ENCODE assay signal across 1 cellular context in the genomic region with DNA sequence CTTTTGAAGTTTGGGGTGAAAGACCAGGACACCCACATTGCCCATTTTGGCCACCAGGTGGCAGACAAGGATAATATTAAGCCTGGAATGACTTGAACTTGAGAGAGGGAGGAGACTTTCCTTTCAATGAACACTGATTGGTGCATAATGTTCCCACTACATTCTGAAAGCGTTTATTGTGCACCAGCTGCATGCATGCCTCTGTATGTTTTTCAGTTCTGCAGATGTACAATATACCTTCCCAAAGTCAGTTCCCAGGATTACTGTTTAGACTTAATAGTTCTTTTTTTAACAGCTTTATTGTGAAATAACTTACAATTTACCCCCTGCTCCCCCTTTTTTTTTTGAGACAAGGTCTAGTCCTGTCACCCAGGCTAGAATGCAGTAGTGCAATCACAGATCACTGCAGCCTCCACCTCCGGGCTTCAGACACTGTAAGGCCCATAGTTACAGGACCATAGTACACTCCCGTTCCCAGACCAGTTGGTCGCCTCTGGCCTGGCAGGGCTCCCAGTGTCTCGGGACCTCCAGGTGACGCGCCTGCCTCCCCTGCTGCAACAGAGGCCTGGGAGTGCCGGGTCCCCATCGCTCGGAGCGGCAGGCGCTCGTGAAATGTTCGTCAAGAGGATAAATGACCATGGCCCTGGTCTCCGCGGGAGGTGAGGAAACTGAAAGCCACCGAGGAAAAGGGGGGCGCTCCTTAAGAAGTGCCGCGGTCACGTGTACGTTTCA.
TF ChIP-seq lines count a peak whose summit lies in the region.

No MANE protein-coding gene starts in this region.

TF ChIP-seq in K562, 482 proteins besides CTCF, POLR2A, EP300 and RAD21 (continues in another document):
- TF ChIP-seq GTF2F1 (IDR thresholded peaks at IDR 0.05; ENCODE audit: low read depth, low read length) (no peak), FOSL1 (tag; conservative IDR thresholded peaks at IDR 0.05) (no peak), CEBPG (CRISPR knock-in tag; IDR thresholded peaks at IDR 0.05) (no peak), CEBPG (tag; conservative IDR thresholded peaks at IDR 0.05 in 1 of 2, IDR thresholded peaks at IDR 0.05 in 1 of 2) (peak in 1 of 2 experiments; percentile 47; a peak in 1 of 4 replicates), XRCC5 (IDR thresholded peaks at IDR 0.05; ENCODE audit: low read depth, low read length) (0 out of 2 replicates have a peak, but pooled peaks have one; percentile 14), ZNF778 (CRISPR knock-in tag; IDR thresholded peaks at IDR 0.05) (no peak), ZBTB17 (CRISPR knock-in tag; IDR thresholded peaks at IDR 0.05) (no peak), TEAD1 (CRISPR knock-in tag; IDR thresholded peaks at IDR 0.05) (peak in 1 of 2 experiments; percentile 67; a peak in 1 of 4 replicates), ELF1 (tag; IDR thresholded peaks at IDR 0.05) (no peak), RCOR1 (IDR thresholded peaks at IDR 0.05; ENCODE audit: borderline replicate concordance in 1 of 2, low read depth in 2 of 2, low read length in 2 of 2) (peak in 1 of 2 experiments; percentile 58; a peak in 1 of 4 replicates), CBX1 (IDR thresholded peaks at IDR 0.05; ENCODE audit: low read depth) (no peak), CREM (IDR thresholded peaks at IDR 0.05; ENCODE audit: low read depth) (no peak), SMC3 (conservative IDR thresholded peaks at IDR 0.05; ENCODE audit: insufficient read depth, low read depth, low read length) (peak; percentile 87), SMARCA4 (IDR thresholded peaks at IDR 0.05) (0 out of 2 replicates have a peak, but pooled peaks have one; percentile 24), CEBPB (tag; IDR thresholded peaks at IDR 0.05) (peak; percentile 72), FOXA1 (IDR thresholded peaks at IDR 0.05; ENCODE audit: borderline replicate concordance) (no peak), PCBP2 (IDR thresholded peaks at IDR 0.05; ENCODE audit: low read depth, low read length, poor library complexity, severe bottlenecking) (no peak), JUN (IDR thresholded peaks at IDR 0.05; ENCODE audit: borderline replicate concordance, low read depth, low read length) (no peak), JUN (CRISPR knock-in tag; IDR thresholded peaks at IDR 0.05; ENCODE audit: borderline replicate concordance) (0 out of 2 replicates have a peak, but pooled peaks have one; percentile 29), ZNF24 (IDR thresholded peaks at IDR 0.05) (no peak), JUND (IDR thresholded peaks at IDR 0.05; ENCODE audit: borderline replicate concordance, low read depth, low read length) (peak; percentile 53; the same call in 1 of the 2 replicates), JUND (tag; IDR thresholded peaks at IDR 0.05; ENCODE audit: borderline replicate concordance, low read depth, low read length) (no peak; the same call in 2 of the 3 replicates), NR3C1 (CRISPR knock-in tag; IDR thresholded peaks at IDR 0.05) (no peak), FOXA3 (CRISPR knock-in tag; conservative IDR thresholded peaks at IDR 0.05 in 1 of 2, IDR thresholded peaks at IDR 0.05 in 1 of 2) (peak in 1 of 2 experiments; percentile 34; a peak in 1 of 4 replicates), ZKSCAN8 (CRISPR knock-in tag; IDR thresholded peaks at IDR 0.05) (peak; percentile 98), NR2F6 (CRISPR knock-in tag; IDR thresholded peaks at IDR 0.05) (no peak), ZNF174 (CRISPR knock-in tag; IDR thresholded peaks at IDR 0.05) (no peak), CCNT2 (IDR thresholded peaks at IDR 0.05; ENCODE audit: borderline replicate concordance, extremely low read depth, insufficient read length, low read depth, low read length) (no peak)
- TF ChIP-seq, protein P1, sequence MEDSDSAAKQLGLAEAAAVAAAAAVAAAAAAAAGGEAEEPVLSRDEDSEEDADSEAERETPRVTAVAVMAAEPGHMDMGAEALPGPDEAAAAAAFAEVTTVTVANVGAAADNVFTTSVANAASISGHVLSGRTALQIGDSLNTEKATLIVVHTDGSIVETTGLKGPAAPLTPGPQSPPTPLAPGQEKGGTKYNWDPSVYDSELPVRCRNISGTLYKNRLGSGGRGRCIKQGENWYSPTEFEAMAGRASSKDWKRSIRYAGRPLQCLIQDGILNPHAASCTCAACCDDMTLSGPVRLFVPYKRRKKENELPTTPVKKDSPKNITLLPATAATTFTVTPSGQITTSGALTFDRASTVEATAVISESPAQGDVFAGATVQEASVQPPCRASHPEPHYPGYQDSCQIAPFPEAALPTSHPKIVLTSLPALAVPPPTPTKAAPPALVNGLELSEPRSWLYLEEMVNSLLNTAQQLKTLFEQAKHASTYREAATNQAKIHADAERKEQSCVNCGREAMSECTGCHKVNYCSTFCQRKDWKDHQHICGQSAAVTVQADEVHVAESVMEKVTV (CRISPR knock-in tag; IDR thresholded peaks at IDR 0.05) = peak; percentile 52; the same call in 1 of the 2 replicates
- TF ChIP-seq, protein P2, sequence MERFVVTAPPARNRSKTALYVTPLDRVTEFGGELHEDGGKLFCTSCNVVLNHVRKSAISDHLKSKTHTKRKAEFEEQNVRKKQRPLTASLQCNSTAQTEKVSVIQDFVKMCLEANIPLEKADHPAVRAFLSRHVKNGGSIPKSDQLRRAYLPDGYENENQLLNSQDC (CRISPR knock-in tag; IDR thresholded peaks at IDR 0.05) = no peak
- TF ChIP-seq, protein P3, sequence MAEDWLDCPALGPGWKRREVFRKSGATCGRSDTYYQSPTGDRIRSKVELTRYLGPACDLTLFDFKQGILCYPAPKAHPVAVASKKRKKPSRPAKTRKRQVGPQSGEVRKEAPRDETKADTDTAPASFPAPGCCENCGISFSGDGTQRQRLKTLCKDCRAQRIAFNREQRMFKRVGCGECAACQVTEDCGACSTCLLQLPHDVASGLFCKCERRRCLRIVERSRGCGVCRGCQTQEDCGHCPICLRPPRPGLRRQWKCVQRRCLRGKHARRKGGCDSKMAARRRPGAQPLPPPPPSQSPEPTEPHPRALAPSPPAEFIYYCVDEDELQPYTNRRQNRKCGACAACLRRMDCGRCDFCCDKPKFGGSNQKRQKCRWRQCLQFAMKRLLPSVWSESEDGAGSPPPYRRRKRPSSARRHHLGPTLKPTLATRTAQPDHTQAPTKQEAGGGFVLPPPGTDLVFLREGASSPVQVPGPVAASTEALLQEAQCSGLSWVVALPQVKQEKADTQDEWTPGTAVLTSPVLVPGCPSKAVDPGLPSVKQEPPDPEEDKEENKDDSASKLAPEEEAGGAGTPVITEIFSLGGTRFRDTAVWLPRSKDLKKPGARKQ (CRISPR knock-in tag; IDR thresholded peaks at IDR 0.05) = no peak
- TF ChIP-seq, protein P4, sequence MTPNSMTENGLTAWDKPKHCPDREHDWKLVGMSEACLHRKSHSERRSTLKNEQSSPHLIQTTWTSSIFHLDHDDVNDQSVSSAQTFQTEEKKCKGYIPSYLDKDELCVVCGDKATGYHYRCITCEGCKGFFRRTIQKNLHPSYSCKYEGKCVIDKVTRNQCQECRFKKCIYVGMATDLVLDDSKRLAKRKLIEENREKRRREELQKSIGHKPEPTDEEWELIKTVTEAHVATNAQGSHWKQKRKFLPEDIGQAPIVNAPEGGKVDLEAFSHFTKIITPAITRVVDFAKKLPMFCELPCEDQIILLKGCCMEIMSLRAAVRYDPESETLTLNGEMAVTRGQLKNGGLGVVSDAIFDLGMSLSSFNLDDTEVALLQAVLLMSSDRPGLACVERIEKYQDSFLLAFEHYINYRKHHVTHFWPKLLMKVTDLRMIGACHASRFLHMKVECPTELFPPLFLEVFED (CRISPR knock-in tag; conservative IDR thresholded peaks at IDR 0.05) = 0 out of 2 replicates have a peak, but pooled peaks have one; percentile 9
- TF ChIP-seq, protein P5, sequence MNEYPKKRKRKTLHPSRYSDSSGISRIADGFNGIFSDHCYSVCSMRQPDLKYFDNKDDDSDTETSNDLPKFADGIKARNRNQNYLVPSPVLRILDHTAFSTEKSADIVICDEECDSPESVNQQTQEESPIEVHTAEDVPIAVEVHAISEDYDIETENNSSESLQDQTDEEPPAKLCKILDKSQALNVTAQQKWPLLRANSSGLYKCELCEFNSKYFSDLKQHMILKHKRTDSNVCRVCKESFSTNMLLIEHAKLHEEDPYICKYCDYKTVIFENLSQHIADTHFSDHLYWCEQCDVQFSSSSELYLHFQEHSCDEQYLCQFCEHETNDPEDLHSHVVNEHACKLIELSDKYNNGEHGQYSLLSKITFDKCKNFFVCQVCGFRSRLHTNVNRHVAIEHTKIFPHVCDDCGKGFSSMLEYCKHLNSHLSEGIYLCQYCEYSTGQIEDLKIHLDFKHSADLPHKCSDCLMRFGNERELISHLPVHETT (CRISPR knock-in tag; conservative IDR thresholded peaks at IDR 0.05 in 1 of 2, IDR thresholded peaks at IDR 0.05 in 1 of 2) = no peak
- TF ChIP-seq, protein P6, sequence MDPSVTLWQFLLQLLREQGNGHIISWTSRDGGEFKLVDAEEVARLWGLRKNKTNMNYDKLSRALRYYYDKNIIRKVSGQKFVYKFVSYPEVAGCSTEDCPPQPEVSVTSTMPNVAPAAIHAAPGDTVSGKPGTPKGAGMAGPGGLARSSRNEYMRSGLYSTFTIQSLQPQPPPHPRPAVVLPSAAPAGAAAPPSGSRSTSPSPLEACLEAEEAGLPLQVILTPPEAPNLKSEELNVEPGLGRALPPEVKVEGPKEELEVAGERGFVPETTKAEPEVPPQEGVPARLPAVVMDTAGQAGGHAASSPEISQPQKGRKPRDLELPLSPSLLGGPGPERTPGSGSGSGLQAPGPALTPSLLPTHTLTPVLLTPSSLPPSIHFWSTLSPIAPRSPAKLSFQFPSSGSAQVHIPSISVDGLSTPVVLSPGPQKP (CRISPR knock-in tag; IDR thresholded peaks at IDR 0.05) = no peak
- TF ChIP-seq, protein P7, sequence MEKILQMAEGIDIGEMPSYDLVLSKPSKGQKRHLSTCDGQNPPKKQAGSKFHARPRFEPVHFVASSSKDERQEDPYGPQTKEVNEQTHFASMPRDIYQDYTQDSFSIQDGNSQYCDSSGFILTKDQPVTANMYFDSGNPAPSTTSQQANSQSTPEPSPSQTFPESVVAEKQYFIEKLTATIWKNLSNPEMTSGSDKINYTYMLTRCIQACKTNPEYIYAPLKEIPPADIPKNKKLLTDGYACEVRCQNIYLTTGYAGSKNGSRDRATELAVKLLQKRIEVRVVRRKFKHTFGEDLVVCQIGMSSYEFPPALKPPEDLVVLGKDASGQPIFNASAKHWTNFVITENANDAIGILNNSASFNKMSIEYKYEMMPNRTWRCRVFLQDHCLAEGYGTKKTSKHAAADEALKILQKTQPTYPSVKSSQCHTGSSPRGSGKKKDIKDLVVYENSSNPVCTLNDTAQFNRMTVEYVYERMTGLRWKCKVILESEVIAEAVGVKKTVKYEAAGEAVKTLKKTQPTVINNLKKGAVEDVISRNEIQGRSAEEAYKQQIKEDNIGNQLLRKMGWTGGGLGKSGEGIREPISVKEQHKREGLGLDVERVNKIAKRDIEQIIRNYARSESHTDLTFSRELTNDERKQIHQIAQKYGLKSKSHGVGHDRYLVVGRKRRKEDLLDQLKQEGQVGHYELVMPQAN (IDR thresholded peaks at IDR 0.05; ENCODE audit: borderline replicate concordance) = no peak
- TF ChIP-seq, protein P8, sequence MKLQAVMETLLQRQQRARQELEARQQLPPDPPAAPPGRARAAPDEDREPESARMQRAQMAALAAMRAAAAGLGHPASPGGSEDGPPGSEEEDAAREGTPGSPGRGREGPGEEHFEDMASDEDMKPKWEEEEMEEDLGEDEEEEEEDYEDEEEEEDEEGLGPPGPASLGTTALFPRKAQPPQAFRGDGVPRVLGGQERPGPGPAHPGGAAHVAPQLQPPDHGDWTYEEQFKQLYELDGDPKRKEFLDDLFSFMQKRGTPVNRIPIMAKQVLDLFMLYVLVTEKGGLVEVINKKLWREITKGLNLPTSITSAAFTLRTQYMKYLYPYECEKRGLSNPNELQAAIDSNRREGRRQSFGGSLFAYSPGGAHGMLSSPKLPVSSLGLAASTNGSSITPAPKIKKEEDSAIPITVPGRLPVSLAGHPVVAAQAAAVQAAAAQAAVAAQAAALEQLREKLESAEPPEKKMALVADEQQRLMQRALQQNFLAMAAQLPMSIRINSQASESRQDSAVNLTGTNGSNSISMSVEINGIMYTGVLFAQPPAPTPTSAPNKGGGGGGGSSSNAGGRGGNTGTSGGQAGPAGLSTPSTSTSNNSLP (IDR thresholded peaks at IDR 0.05; ENCODE audit: borderline replicate concordance, low read depth, low read length) = peak; percentile 73; the same call in 1 of the 2 replicates
- TF ChIP-seq, protein P9, sequence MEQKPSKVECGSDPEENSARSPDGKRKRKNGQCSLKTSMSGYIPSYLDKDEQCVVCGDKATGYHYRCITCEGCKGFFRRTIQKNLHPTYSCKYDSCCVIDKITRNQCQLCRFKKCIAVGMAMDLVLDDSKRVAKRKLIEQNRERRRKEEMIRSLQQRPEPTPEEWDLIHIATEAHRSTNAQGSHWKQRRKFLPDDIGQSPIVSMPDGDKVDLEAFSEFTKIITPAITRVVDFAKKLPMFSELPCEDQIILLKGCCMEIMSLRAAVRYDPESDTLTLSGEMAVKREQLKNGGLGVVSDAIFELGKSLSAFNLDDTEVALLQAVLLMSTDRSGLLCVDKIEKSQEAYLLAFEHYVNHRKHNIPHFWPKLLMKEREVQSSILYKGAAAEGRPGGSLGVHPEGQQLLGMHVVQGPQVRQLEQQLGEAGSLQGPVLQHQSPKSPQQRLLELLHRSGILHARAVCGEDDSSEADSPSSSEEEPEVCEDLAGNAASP (IDR thresholded peaks at IDR 0.05) = no peak
- TF ChIP-seq, protein P10, sequence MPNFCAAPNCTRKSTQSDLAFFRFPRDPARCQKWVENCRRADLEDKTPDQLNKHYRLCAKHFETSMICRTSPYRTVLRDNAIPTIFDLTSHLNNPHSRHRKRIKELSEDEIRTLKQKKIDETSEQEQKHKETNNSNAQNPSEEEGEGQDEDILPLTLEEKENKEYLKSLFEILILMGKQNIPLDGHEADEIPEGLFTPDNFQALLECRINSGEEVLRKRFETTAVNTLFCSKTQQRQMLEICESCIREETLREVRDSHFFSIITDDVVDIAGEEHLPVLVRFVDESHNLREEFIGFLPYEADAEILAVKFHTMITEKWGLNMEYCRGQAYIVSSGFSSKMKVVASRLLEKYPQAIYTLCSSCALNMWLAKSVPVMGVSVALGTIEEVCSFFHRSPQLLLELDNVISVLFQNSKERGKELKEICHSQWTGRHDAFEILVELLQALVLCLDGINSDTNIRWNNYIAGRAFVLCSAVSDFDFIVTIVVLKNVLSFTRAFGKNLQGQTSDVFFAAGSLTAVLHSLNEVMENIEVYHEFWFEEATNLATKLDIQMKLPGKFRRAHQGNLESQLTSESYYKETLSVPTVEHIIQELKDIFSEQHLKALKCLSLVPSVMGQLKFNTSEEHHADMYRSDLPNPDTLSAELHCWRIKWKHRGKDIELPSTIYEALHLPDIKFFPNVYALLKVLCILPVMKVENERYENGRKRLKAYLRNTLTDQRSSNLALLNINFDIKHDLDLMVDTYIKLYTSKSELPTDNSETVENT (CRISPR knock-in tag; IDR thresholded peaks at IDR 0.05) = no peak
- TF ChIP-seq, protein P11, sequence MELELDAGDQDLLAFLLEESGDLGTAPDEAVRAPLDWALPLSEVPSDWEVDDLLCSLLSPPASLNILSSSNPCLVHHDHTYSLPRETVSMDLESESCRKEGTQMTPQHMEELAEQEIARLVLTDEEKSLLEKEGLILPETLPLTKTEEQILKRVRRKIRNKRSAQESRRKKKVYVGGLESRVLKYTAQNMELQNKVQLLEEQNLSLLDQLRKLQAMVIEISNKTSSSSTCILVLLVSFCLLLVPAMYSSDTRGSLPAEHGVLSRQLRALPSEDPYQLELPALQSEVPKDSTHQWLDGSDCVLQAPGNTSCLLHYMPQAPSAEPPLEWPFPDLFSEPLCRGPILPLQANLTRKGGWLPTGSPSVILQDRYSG (tag; conservative IDR thresholded peaks at IDR 0.05; ENCODE audit: low read depth) = no peak
- TF ChIP-seq, protein P12, sequence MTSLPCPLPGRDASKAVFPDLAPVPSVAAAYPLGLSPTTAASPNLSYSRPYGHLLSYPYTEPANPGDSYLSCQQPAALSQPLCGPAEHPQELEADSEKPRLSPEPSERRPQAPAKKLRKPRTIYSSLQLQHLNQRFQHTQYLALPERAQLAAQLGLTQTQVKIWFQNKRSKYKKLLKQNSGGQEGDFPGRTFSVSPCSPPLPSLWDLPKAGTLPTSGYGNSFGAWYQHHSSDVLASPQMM (CRISPR knock-in tag; IDR thresholded peaks at IDR 0.05) = no peak
